Comparison of ENCODE assay signal across 1 cellular context in the genomic region with DNA sequence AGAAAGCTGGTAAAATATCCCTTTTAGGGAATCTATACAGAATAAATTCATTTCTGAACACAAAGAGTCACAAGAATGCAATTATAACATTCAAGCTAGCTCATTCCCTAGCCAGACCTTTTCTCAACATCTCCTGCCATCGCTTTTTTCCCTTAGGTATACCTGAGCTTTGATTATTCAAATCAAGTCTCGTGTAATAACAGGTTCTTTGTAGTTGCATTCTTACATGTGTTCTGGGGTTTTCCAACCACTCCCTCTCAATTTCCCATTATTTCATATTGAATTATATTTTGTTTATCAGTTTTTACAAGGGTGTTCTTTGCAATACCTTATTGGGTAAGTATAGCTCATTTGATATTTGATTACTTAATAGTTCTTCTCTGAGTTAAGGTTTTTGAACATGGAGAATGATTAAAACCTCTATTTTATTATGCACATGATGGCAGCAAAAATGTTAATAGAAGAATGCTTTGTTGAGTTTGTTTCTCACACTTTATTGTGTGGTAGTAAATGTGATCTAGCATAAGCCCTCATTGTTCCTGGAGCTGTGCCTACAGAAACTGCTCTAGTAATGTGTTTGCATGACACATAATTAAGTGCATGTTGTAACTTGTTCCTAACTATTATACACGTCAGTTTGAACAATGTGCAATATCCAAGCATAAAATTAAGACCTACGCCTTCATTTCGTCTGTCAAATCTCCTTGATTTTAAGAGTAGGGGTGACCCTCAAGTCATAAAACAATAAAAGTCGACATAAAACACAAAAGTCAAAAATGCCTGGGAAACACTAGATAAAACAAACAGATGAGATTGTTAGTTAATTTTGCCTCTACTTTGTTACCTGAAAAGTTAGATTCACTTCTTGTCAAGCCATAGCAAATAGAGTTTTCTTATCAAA.
TF ChIP-seq lines count a peak whose summit lies in the region.

No MANE protein-coding gene starts in this region.

TF ChIP-seq in HEK293T, 16 proteins besides CTCF, POLR2A, EP300 and RAD21 (continued from another document):
- TF ChIP-seq, protein P1, sequence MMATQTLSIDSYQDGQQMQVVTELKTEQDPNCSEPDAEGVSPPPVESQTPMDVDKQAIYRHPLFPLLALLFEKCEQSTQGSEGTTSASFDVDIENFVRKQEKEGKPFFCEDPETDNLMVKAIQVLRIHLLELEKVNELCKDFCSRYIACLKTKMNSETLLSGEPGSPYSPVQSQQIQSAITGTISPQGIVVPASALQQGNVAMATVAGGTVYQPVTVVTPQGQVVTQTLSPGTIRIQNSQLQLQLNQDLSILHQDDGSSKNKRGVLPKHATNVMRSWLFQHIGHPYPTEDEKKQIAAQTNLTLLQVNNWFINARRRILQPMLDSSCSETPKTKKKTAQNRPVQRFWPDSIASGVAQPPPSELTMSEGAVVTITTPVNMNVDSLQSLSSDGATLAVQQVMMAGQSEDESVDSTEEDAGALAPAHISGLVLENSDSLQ (IDR thresholded peaks at IDR 0.05): peak; percentile 71
- TF ChIP-seq ARNT (IDR thresholded peaks at IDR 0.05): no peak
